Comparison of ENCODE assay signal across 1 cellular context in genomic region chr1:234731371-234732085, GRCh38.
TF ChIP-seq lines count a peak whose summit lies in the region.

No MANE protein-coding gene starts in this region.

TF ChIP-seq in HCT116, 20 proteins besides CTCF, POLR2A, EP300 and RAD21 (continued from another document):
- TF ChIP-seq ZBTB33 (IDR thresholded peaks at IDR 0.05; ENCODE audit: extremely low read depth, insufficient replicate concordance, low read length), result no peak
- no peak for TF ChIP-seq YY1 (IDR thresholded peaks at IDR 0.05; ENCODE audit: extremely low read depth, insufficient replicate concordance, low read depth, low read length)
- no peak for TF ChIP-seq ZFX (IDR thresholded peaks at IDR 0.05)
- TF ChIP-seq ELF1 (IDR thresholded peaks at IDR 0.05; ENCODE audit: borderline replicate concordance, low read depth), result no peak
- peak; percentile 58 for TF ChIP-seq SP1 (IDR thresholded peaks at IDR 0.05; ENCODE audit: low read depth)
- no peak for TF ChIP-seq SRF (IDR thresholded peaks at IDR 0.05; ENCODE audit: low read depth)
- TF ChIP-seq, protein P1, sequence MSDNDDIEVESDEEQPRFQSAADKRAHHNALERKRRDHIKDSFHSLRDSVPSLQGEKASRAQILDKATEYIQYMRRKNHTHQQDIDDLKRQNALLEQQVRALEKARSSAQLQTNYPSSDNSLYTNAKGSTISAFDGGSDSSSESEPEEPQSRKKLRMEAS (IDR thresholded peaks at IDR 0.05), result no peak
- TF ChIP-seq ATF3 (IDR thresholded peaks at IDR 0.05), result no peak
- TF ChIP-seq TCF7L2 (IDR thresholded peaks at IDR 0.05; ENCODE audit: borderline replicate concordance, extremely low read depth, insufficient read depth, insufficient read length), result no peak
- no peak for TF ChIP-seq EGR1 (IDR thresholded peaks at IDR 0.05; ENCODE audit: low read depth)
- TF ChIP-seq SIN3A (IDR thresholded peaks at IDR 0.05; ENCODE audit: low read depth), result no peak
- TF ChIP-seq ZNF274 (IDR thresholded peaks at IDR 0.05; ENCODE audit: low read depth, low read length), result no peak
- TF ChIP-seq CBX3 (IDR thresholded peaks at IDR 0.05; ENCODE audit: low read depth), result no peak
- TF ChIP-seq FOSL1 (IDR thresholded peaks at IDR 0.05; ENCODE audit: low read depth), result peak; percentile 67; the same call in 1 of the 2 replicates
- TF ChIP-seq POLR2AphosphoS5 (IDR thresholded peaks at IDR 0.05; ENCODE audit: low read depth, low read length), result no peak
